ENCODE assay signal across 28 cellular contexts in genomic region chr7:77417801-77418200, GRCh38.
"Had no signal": no experiment of that assay in that cellular context is flagged by ENCODE, and none has a peak within 500 bp of the region (broad histone marks: within the 10 kb centered on the region; RNA-seq: fewer than 3 reads in every experiment).

No MANE protein-coding gene starts in this region.

- H3K4me3 ChIP-seq: adrenal gland, ascending aorta, left lung, neural progenitor cell, thoracic aorta, upper lobe of left lung had no signal

- H3K27me3 ChIP-seq: adrenal gland, ascending aorta, foreskin keratinocyte, left lung, upper lobe of left lung had no signal

- H3K36me3 ChIP-seq: adrenal gland, ascending aorta, left lung, neural progenitor cell, thoracic aorta, upper lobe of left lung had no signal

- ATAC-seq: activated CD4-positive, alpha-beta T cell treated with anti-CD3 and anti-CD28 coated beads for 36 hours; foreskin keratinocyte; left lung; sciatic nerve had no signal

- DNase-seq: activated CD4-positive, alpha-beta T cell treated with anti-CD3 and anti-CD28 coated beads for 36 hours; activated CD4-positive, alpha-beta T cell treated with anti-CD3 and anti-CD28 coated beads, Interleukin-2, amount 50 U/mL, for 4 hours; activated CD8-positive, alpha-beta memory T cell treated with anti-CD3 and anti-CD28 coated beads for 24 hours; activated CD8-positive, alpha-beta memory T cell treated with anti-CD3 and anti-CD28 coated beads, Interleukin-2, amount 50 U/mL, for 4 hours; activated naive CD4-positive, alpha-beta T cell; activated T-cell treated with anti-CD3 and anti-CD28 coated beads, Interleukin-2, amount 50 U/mL, for 24 hours; adrenal gland; central memory CD4-positive, alpha-beta T cell; dermis blood vessel endothelial cell; effector CD8-positive, alpha-beta T cell; erythroblast; foreskin keratinocyte; left lung; midbrain; posterior cingulate gyrus; small intestine; stimulated activated CD4-positive, alpha-beta T cell treated with anti-CD3 and anti-CD28 coated beads, Interleukin-2, amount 100 ng/mL, for 48 hours; stimulated activated CD8-positive, alpha-beta memory T cell treated with anti-CD3 and anti-CD28 coated beads, Interleukin-4, amount 100 ng/mL, for 48 hours; stimulated activated naive CD4-positive, alpha-beta T cell treated with Interleukin-2 at 50 U/mL for 16 hours; T-helper 1 cell; upper lobe of left lung had no signal

- H3K27ac ChIP-seq: ascending aorta, foreskin keratinocyte, neural progenitor cell, thoracic aorta had no signal

- H3K27ac Mint-ChIP-seq: activated CD4-positive, alpha-beta T cell treated with anti-CD3 and anti-CD28 coated beads for 36 hours; activated T-cell treated with anti-CD3 and anti-CD28 coated beads, Interleukin-2, amount 50 U/mL, for 24 hours; activated T-helper 2 cell treated with anti-CD3 and anti-CD28 coated beads, Interferon-gamma antibody, Interleukin-2, Interleukin-4, amounts not matched to agents 10 μg/mL and 5 μg/mL and 100 μg/mL, durations not matched to agents 14 hours and 24 hours and 36 hours; neural progenitor cell had no signal

- H2AFZ ChIP-seq: neural progenitor cell had no signal

- H3K4me1 ChIP-seq: neural progenitor cell had no signal

- H3K9ac ChIP-seq: neural progenitor cell had no signal

- H3K4me3 Mint-ChIP-seq: activated T-cell treated with anti-CD3 and anti-CD28 coated beads, Interleukin-2, amount 50 U/mL, for 24 hours had no signal

- H3K4me2 ChIP-seq: neural progenitor cell had no signal

- FAIRE-seq: small intestine, TTC549 had no signal

- H3K9me3 ChIP-seq: adrenal gland, ascending aorta, left lung, thoracic aorta, upper lobe of left lung had no signal

- H3K9me3 Mint-ChIP-seq: activated T-cell treated with anti-CD3 and anti-CD28 coated beads, Interleukin-2, amount 50 U/mL, for 24 hours; activated T-helper 2 cell treated with anti-CD3 and anti-CD28 coated beads, Interferon-gamma antibody, Interleukin-2, Interleukin-4, amounts not matched to agents 10 μg/mL and 5 μg/mL and 100 μg/mL, durations not matched to agents 14 hours and 24 hours and 36 hours had no signal

- H3K27me3 Mint-ChIP-seq: activated naive CD8-positive, alpha-beta T cell had no signal
